In the genomic region with DNA sequence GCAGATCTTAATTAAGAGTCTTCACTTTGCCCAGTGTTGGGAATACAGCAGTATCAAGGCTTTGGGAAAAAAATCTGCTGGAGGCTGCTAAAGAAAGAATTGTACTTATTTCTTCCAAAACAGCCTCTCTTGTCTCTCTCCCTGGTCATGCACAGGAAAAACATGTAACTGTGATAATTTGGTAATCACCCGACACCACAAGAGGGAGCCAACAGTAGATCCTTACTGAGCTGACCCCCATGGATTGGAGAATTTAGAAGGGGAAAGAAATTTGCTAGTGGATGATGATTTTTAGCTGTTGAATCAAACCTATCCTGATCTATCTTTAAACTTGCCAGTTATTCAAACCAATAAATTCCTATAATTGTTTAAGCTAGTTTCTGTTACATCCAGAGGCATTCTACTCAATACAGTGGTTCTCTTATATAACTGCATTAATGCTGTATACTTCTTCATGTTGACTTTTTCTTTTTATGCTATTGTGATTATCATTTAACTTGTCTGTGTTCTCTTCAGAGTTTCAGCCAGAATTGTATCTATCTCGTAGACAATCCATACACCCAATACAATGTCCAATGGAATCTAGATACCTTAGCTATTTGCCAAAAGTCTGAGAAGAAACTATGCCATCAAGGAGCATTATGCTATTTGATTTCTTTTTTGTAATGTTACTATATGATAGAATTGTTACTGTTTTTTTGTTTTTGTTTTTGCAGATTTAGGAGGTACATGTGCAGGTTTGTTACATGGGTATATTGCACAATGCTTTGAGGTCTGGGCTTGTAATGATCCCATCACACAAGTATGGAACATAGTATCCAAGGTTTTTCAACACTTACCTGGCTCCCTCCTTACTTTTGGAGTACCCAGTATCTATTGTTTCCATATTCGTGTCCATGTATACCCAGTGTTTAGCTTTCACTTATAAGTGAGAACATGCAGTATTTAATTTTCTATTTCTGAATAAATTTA, we compare ENCODE assay signal across 7 cellular contexts. TPM values are rescaled to one million over a fixed set of nuclear protein-coding genes. Genes with fewer than 3 reads are reported as not detected.
A peak's percentile ranks its signal among the peaks of the same experiment; 100 is the strongest.
DNase-seq lines count a peak whose midpoint lies in the region; ATAC-seq and TF ChIP-seq lines count a peak whose summit lies in the region.

No MANE protein-coding gene starts in this region.

- H3K27me3 ChIP-seq in Panc1 (ENCODE audit: control insufficient read depth, insufficient read depth, low read length) = no peaks in the 10 kb centered on the region

- no peaks in the 10 kb centered on the region for H3K4me1 ChIP-seq in Panc1 (ENCODE audit: control insufficient read depth, insufficient read depth, low read length)

- BruUV-seq in Panc1 (replicated peaks; lab: Mats Ljungman, UMichigan) = no TSS peak

- no peak overlapping the region for H3K27ac ChIP-seq in Panc1 (ENCODE audit: low read length)

- TF ChIP-seq CTCF in Panc1 (IDR thresholded peaks at IDR 0.05) (peak; percentile 63; the same call in 1 of the 2 replicates), epithelial cell of esophagus (IDR thresholded peaks at IDR 0.05; ENCODE audit: insufficient read depth, low read depth, low read length, missing control alignments) (peak; percentile 82)

- DNase-seq in GF-D8 (lab: John Stamatoyannopoulos, UW) (peak; percentile 2), HT-29 (ENCODE audit: low spot score) (peak; percentile 85), Panc1 (ENCODE audit: low read depth, low spot score) (peak; percentile 27), epithelial cell of esophagus (ENCODE audit: low read depth) (peak; percentile 61), myocyte (ENCODE audit: low read depth) (peak; percentile 75)
- DNase-seq in activated CD8-positive, alpha-beta memory T cell treated with anti-CD3 and anti-CD28 coated beads, Interleukin-2, amount 50 U/mL, for 4 hours = no peak

- no peaks in the 10 kb centered on the region for H3K9me3 ChIP-seq in Panc1 (ENCODE audit: control insufficient read depth, insufficient read depth, low read depth, low read length)

- peak; percentile 82 for ATAC-seq in GM19467 (IDR thresholded peaks at IDR 0.05; ENCODE audit: unreplicated experiment)
- peak; percentile 66; the same call in 1 of the 2 replicates for ATAC-seq in Panc1

- POLR2A ChIA-PET in Panc1 (lab: Charles Lee) = interaction anchor here (0.6 kb wide), 1 partner anchor 750 kb away, joined by 4 read pairs; no protein-coding TSS in a partner anchor

- intact Hi-C loops in Panc1 (cut with micrococcal nuclease; ENCODE audit: unreplicated experiment) = loop anchor here (5.0 kb wide), 1 partner anchor 196 kb away; no protein-coding TSS in a partner anchor

- H3K36me3 ChIP-seq in Panc1 (ENCODE audit: control insufficient read depth, insufficient read depth, low read length) = no peaks in the 10 kb centered on the region

- in situ Hi-C loops in Panc1 (cut with HindIII; ENCODE audit: low pct_unique_long_range_greater_than_20kb, low sequenced_read_pairs) = no loop called here

- H3K4me3 ChIP-seq in Panc1 (ENCODE audit: low read depth in 2 of 2, low read length in 2 of 2) (no peak overlapping the region), epithelial cell of esophagus (ENCODE audit: low read length) (no peak overlapping the region)

- CTCF ChIA-PET in Panc1 (lab: Charles Lee) = interaction anchor here (1.0 kb wide), 1 partner anchor 146 kb away, joined by 3 read pairs; no protein-coding TSS in a partner anchor

RNA-seq across cellular contexts. Expression of a gene that starts 31.3 kb away (rescaled TPM):
- total RNA-seq in HT-29 (2014; rRNA removed; shearing (Covaris generic)) = 3.6 and 5.0 TPM in 2 replicates
- total RNA-seq in Panc1 (2021; ENCODE audit: unreplicated experiment) = not detected
- polyA plus RNA-seq in Panc1 (2012; ENCODE audit: insufficient read length) = not detected
- 0.13 and 0.47 TPM in 2 replicates for total RNA-seq in myocyte
- not detected for polyA plus RNA-seq in myocyte (2012)

RNA-seq across cellular contexts. Expression of a gene that starts 47.2 kb away (rescaled TPM):
- 104 and 118 TPM in 2 replicates for total RNA-seq in HT-29 (2014; rRNA removed; shearing (Covaris generic))
- 54.6 TPM for total RNA-seq in Panc1 (2021; ENCODE audit: unreplicated experiment)
- polyA plus RNA-seq in Panc1 (2012; ENCODE audit: insufficient read length) = 53.0 TPM
- total RNA-seq in myocyte = 107 and 125 TPM in 2 replicates
- 44.3 TPM for polyA plus RNA-seq in myocyte (2012)
